Comparison of ENCODE assay signal across 9 cellular contexts in genomic region chr1:243236604-243237252, GRCh38. TPM values are rescaled to one million over a fixed set of nuclear protein-coding genes. Genes with fewer than 3 reads are reported as not detected.
DNase-seq lines count a peak whose midpoint lies in the region; ATAC-seq and TF ChIP-seq lines count a peak whose summit lies in the region.
"Had no signal": no experiment of that assay in that cellular context is flagged by ENCODE, and none has a peak within 500 bp of the region (broad histone marks: within the 10 kb centered on the region; RNA-seq: fewer than 3 reads in every experiment).

No MANE protein-coding gene starts in this region.

- H3K9ac ChIP-seq in adipocyte (ENCODE audit: low read length): peak overlapping the region; percentile 3

- peak; percentile 67 for ATAC-seq in GM21367 (IDR thresholded peaks at IDR 0.05; ENCODE audit: unreplicated experiment)
- peak; percentile 56 for ATAC-seq in HG03060 (IDR thresholded peaks at IDR 0.05; ENCODE audit: low read depth, unreplicated experiment)
- no peak for ATAC-seq in activated CD4-positive, CD25-positive, alpha-beta regulatory T cell treated with anti-CD3 and anti-CD28 coated beads, Interleukin-2, amount 50 U/mL, for 24 hours
- ATAC-seq: activated CD8-positive, alpha-beta memory T cell treated with anti-CD3 and anti-CD28 coated beads, Interleukin-2, amount 10 ng/mL, durations not matched to agents 7 days and 5 days had no signal

- H3K36me3 ChIP-seq in adipocyte (ENCODE audit: control insufficient read depth, insufficient read depth, low read length, severe bottlenecking) (peaks cover 17% of the 10 kb centered on the region), testis (ENCODE audit: low read depth, missing control alignments) (no peaks in the 10 kb centered on the region)
- H3K36me3 ChIP-seq: prostate gland had no signal

- peak overlapping the region; percentile 20 to 23 for H3K27ac ChIP-seq in testis
- H3K27ac ChIP-seq: prostate gland had no signal

- H3K4me3 ChIP-seq in adipocyte (ENCODE audit: low read length) (no peak overlapping the region), testis (no peak overlapping the region)
- H3K4me3 ChIP-seq: prostate gland had no signal

- 40 to 50% methylated on average over 4 of the region's 4 CpGs for WGBS in testis, 2 donors

- intact Hi-C loops in testis (cut with DNase I; ENCODE audit: low total_unique reads): no loop called here

- H3K4me1 ChIP-seq in adipocyte (ENCODE audit: control insufficient read depth, insufficient read depth, low read length) (peaks cover 23% of the 10 kb centered on the region), testis (peaks cover 8% of the 10 kb centered on the region)
- H3K4me1 ChIP-seq: prostate gland had no signal

- peaks cover 1% of the 10 kb centered on the region for H3K9me3 ChIP-seq in adipocyte (ENCODE audit: control insufficient read depth, low read length)
- H3K9me3 ChIP-seq in testis: no peaks in the 10 kb centered on the region
- H3K9me3 ChIP-seq: prostate gland had no signal

- no peaks in the 10 kb centered on the region for H3K27me3 ChIP-seq in adipocyte (replicated peaks; ENCODE audit: control insufficient read depth, insufficient read depth, low read length)
- H3K27me3 ChIP-seq in testis: no peaks in the 10 kb centered on the region

- TF ChIP-seq CTCF in testis (IDR thresholded peaks at IDR 0.05): no peak

- DNase-seq in adipocyte (ENCODE audit: low read depth) (no peak), testis (no peak), NOMO-1 treated with DMSO at 0.1 percent for 48 hours (lab: John Stamatoyannopoulos, UW; ENCODE audit: unreplicated experiment) (no peak), HPDE6-E6E7 (ENCODE audit: extremely low spot score) (no peak)
- DNase-seq: activated CD8-positive, alpha-beta memory T cell treated with anti-CD3 and anti-CD28 coated beads, Interleukin-2, amount 10 ng/mL, durations not matched to agents 7 days and 5 days had no signal

- no peak for TF ChIP-seq POLR2A in testis (IDR thresholded peaks at IDR 0.05)

RNA-seq across cellular contexts. Expression of gene CEP170, which starts 18.4 kb away (rescaled TPM):
- total RNA-seq in testis: 100 to 1,000 TPM in 1 of 2 donors, 10 to 100 TPM in 1; 64.0 to 132 TPM
- 165 TPM for polyA plus RNA-seq in testis (ENCODE audit: insufficient read depth, low read depth, low replicate concordance)

RNA-seq across cellular contexts. Expression of gene SDCCAG8, which starts 19.1 kb away (rescaled TPM):
- 10 to 100 TPM; 40.6 to 45.4 TPM for total RNA-seq in testis
- polyA plus RNA-seq in testis (ENCODE audit: insufficient read depth, low read depth, low replicate concordance): 21.9 TPM

Comparison
In these comparisons a context has a peak if more than half of its experiments do, and no peak if none do; other contexts are left out.
1. ATAC-seq: peak in GM21367 (single experiment) and HG03060 (single experiment); none in activated CD4-positive, CD25-positive, alpha-beta regulatory T cell treated with anti-CD3 and anti-CD28 coated beads, Interleukin-2, amount 50 U/mL, for 24 hours (0 of 2).